Comparison of ENCODE assay signal across 27 cellular contexts in the genomic region with DNA sequence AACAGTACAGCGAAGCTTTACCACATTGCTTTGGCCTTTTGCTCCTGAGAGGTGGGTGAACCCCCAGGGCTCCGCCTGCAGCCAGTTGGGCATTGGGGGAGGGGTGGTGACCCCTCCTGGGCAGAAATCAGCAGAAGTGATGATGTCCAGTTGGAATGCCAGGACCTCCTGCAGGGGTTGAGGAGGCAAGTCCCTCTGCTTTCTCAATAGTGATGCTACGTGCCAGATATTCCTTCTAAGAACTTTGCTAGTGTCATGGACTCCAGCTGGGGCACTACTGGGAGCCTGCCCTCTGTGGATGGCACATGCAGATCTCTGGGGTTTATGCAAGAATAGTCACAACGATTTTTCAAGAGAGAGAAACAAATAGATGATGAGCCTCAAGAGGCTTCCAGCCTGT.
"Had no signal": no experiment of that assay in that cellular context is flagged by ENCODE, and none has a peak within 500 bp of the region (broad histone marks: within the 10 kb centered on the region; RNA-seq: fewer than 3 reads in every experiment).

No MANE protein-coding gene starts in this region.

- H3K36me3 ChIP-seq: ascending aorta, brain microvascular endothelial cell, colonic mucosa, esophagus squamous epithelium, gastroesophageal sphincter, heart right ventricle had no signal

- H3K4me3 ChIP-seq: ascending aorta, colonic mucosa, esophagus squamous epithelium, gastroesophageal sphincter, heart right ventricle had no signal

- DNase-seq: activated CD4-positive, alpha-beta memory T cell treated with anti-CD3 and anti-CD28 coated beads for 36 hours; activated CD4-positive, alpha-beta T cell treated with anti-CD3 and anti-CD28 coated beads for 36 hours; activated CD4-positive, alpha-beta T cell treated with anti-CD3 and anti-CD28 coated beads, Interleukin-2, amount 10 ng/mL, durations not matched to agents 24 days and 14 days; activated CD4-positive, CD25-positive, alpha-beta regulatory T cell; activated CD4-positive, CD25-positive, alpha-beta regulatory T cell treated with anti-CD3 and anti-CD28 coated beads, Interleukin-2, amount 50 U/mL, for 72 hours; activated CD8-positive, alpha-beta memory T cell treated with anti-CD3 and anti-CD28 coated beads, Interleukin-2, amount 10 ng/mL, durations not matched to agents 7 days and 5 days; activated CD8-positive, alpha-beta memory T cell treated with anti-CD3 and anti-CD28 coated beads, Interleukin-2, amount 50 U/mL, for 4 hours; activated CD8-positive, alpha-beta T cell treated with anti-CD3 and anti-CD28 coated beads, Interleukin-2, amount 10 ng/mL, durations not matched to agents 7 days and 5 days; activated effector memory CD4-positive, alpha-beta T cell treated with anti-CD3 and anti-CD28 coated beads, Interleukin-2, amount 50 U/mL, for 16 hours; activated naive CD4-positive, alpha-beta T cell treated with anti-CD3 and anti-CD28 coated beads for 36 hours; activated naive CD8-positive, alpha-beta T cell treated with anti-CD3 and anti-CD28 coated beads for 36 hours; activated naive CD8-positive, alpha-beta T cell treated with anti-CD3 and anti-CD28 coated beads, Interleukin-2, amount 50 U/mL, for 24 hours; activated T-cell treated with anti-CD3 and anti-CD28 coated beads, Interleukin-2, amount 50 U/mL, for 1 hour; activated T-cell treated with anti-CD3 and anti-CD28 coated beads, Interleukin-2, amount 50 U/mL, for 48 hours; brain microvascular endothelial cell; caudate nucleus; colonic mucosa; effector CD8-positive, alpha-beta T cell; esophagus squamous epithelium; foreskin melanocyte; heart right ventricle; T-helper 1 cell; T-helper 17 cell; T1000 had no signal

- H3K9me3 ChIP-seq: ascending aorta, colonic mucosa, esophagus squamous epithelium, gastroesophageal sphincter, heart right ventricle had no signal

- H3K27me3 ChIP-seq: ascending aorta, brain microvascular endothelial cell, colonic mucosa, esophagus squamous epithelium, gastroesophageal sphincter, heart right ventricle had no signal

- H3K27ac ChIP-seq: ascending aorta, brain microvascular endothelial cell, colonic mucosa, epithelial cell of prostate, esophagus squamous epithelium, gastroesophageal sphincter, heart right ventricle had no signal

- ATAC-seq: activated CD4-positive, alpha-beta T cell treated with anti-CD3 and anti-CD28 coated beads for 36 hours; activated CD8-positive, alpha-beta memory T cell treated with anti-CD3 and anti-CD28 coated beads, Interleukin-2, amount 10 ng/mL, durations not matched to agents 7 days and 5 days; activated CD8-positive, alpha-beta T cell treated with anti-CD3 and anti-CD28 coated beads, Interleukin-2, amount 10 ng/mL, durations not matched to agents 7 days and 5 days; activated naive CD8-positive, alpha-beta T cell treated with anti-CD3 and anti-CD28 coated beads, Interleukin-2, amount 50 U/mL, for 24 hours; gastroesophageal sphincter; T-helper 17 cell had no signal

- H3K4me1 ChIP-seq: ascending aorta, colonic mucosa, esophagus squamous epithelium, gastroesophageal sphincter, heart right ventricle had no signal
